In the genomic region with DNA sequence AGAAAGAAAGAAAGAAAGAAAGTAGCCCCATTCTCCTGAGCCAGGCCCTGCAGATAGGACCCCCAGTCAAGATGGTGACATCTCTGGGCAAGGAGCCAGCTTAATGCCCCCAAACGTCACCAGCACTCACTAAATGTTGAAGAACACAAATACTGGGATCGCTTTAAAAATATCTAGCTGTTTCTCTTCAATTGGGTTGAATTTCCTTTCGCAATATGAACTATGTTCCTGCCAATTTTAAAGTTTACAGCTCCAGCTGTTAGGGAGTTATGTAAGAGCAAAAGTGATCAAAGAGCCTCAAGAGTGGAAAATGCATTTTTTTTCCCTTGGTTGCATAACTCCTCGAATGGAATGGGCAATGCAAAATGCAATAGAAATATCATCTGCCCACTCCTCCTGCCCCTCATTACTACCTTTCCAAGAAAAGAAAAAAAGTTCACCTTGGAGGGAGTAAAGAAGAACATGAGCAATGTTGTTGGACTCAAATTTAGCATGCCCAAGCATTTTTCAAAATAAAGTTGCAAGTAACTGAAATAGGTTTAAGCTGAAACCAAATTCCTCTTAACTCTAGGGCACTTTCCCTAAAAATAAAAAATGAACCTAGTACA, we compare ENCODE assay signal across 12 cellular contexts.
A peak's percentile ranks its signal among the peaks of the same experiment; 100 is the strongest.
DNase-seq lines count a peak whose midpoint lies in the region; ATAC-seq, FAIRE-seq and TF ChIP-seq lines count a peak whose summit lies in the region.
"Had no signal": no experiment of that assay in that cellular context is flagged by ENCODE, and none has a peak within 500 bp of the region (broad histone marks: within the 10 kb centered on the region; RNA-seq: fewer than 3 reads in every experiment).

No MANE protein-coding gene starts in this region.

- no peak overlapping the region for H3K27ac Mint-ChIP-seq in nephron progenitor cell
- H3K27ac Mint-ChIP-seq: CD4-positive, alpha-beta memory T cell; stimulated activated memory B cell treated with anti-CD40 and anti-IgM and Interleukin-4, amounts not matched to agents 10 μg/mL and 1 μg/mL and 100 μg/mL, for 72 hours had no signal

- no peak overlapping the region for H3K9ac ChIP-seq in skeletal muscle satellite cell (ENCODE audit: low read depth, low read length)

- H3K27me3 ChIP-seq in ascending aorta (no peaks in the 10 kb centered on the region), skeletal muscle satellite cell (ENCODE audit: control insufficient read depth, insufficient read depth, low read length) (no peaks in the 10 kb centered on the region)

- H3K36me3 ChIP-seq in ascending aorta: no peaks in the 10 kb centered on the region
- H3K36me3 ChIP-seq in skeletal muscle satellite cell (ENCODE audit: insufficient read depth, low read length): no peaks in the 10 kb centered on the region

- H3K4me3 Mint-ChIP-seq in nephron progenitor cell: no peak overlapping the region
- H3K4me3 Mint-ChIP-seq: CD4-positive, alpha-beta memory T cell; stimulated activated memory B cell treated with anti-CD40 and anti-IgM and Interleukin-4, amounts not matched to agents 10 μg/mL and 1 μg/mL and 100 μg/mL, for 72 hours had no signal

- H3K4me1 ChIP-seq in ascending aorta (peaks cover 0 to 7% of the 10 kb centered on the region in 2 donors), skeletal muscle satellite cell (ENCODE audit: control insufficient read depth, insufficient read depth, low read length) (peaks cover 4% of the 10 kb centered on the region)

- DNase-seq in EL (peak; percentile 6), ascending aorta (ENCODE audit: low spot score in 2 of 2) (no peak), left ventricle myocardium superior (no peak), GM19239 (ENCODE audit: insufficient read length, low spot score) (no peak), SW 1271 (lab: John Stamatoyannopoulos, UW) (no peak), nephron progenitor cell (no peak)
- DNase-seq: activated naive CD4-positive, alpha-beta T cell treated with anti-CD3 and anti-CD28 coated beads, Interleukin-2, amount 50 U/mL, for 16 hours; CD4-positive, alpha-beta memory T cell had no signal

- peaks cover 6% of the 10 kb centered on the region for H3K9me3 Mint-ChIP-seq in nephron progenitor cell
- H3K9me3 Mint-ChIP-seq: CD4-positive, alpha-beta memory T cell; stimulated activated memory B cell treated with anti-CD40 and anti-IgM and Interleukin-4, amounts not matched to agents 10 μg/mL and 1 μg/mL and 100 μg/mL, for 72 hours had no signal

- H3K4me1 Mint-ChIP-seq in nephron progenitor cell: peaks cover 4% of the 10 kb centered on the region
- H3K4me1 Mint-ChIP-seq: CD4-positive, alpha-beta memory T cell had no signal

- TF ChIP-seq CTCF in ascending aorta (IDR thresholded peaks at IDR 0.05) (no peak), nephron progenitor cell (IDR thresholded peaks at IDR 0.05) (no peak)

- H3K4me3 ChIP-seq in ascending aorta: no peak overlapping the region
- no peak overlapping the region for H3K4me3 ChIP-seq in skeletal muscle satellite cell (ENCODE audit: low read length)

- no peak for FAIRE-seq in GM19239 (lab: Jason Lieb, UNC)
- FAIRE-seq: endothelial cell of umbilical vein had no signal

- H3K4me2 ChIP-seq in skeletal muscle satellite cell (ENCODE audit: low read length): peak overlapping the region; percentile 50

- ATAC-seq in left ventricle myocardium superior: peak; percentile 86
- ATAC-seq in HG02840 (IDR thresholded peaks at IDR 0.05; ENCODE audit: low FRiP score, unreplicated experiment): no peak
- ATAC-seq: stimulated activated memory B cell treated with anti-CD40 and anti-IgM and Interleukin-4, amounts not matched to agents 10 μg/mL and 1 μg/mL and 100 μg/mL, for 72 hours had no signal

- no peaks in the 10 kb centered on the region for H3K36me3 Mint-ChIP-seq in nephron progenitor cell (ENCODE audit: low read depth)
- H3K36me3 Mint-ChIP-seq: CD4-positive, alpha-beta memory T cell; stimulated activated memory B cell treated with anti-CD40 and anti-IgM and Interleukin-4, amounts not matched to agents 10 μg/mL and 1 μg/mL and 100 μg/mL, for 72 hours had no signal

- H3K9me3 ChIP-seq in ascending aorta (no peaks in the 10 kb centered on the region), skeletal muscle satellite cell (replicated peaks; ENCODE audit: low read length) (no peaks in the 10 kb centered on the region)

- intact Hi-C loops in ascending aorta (cut with DNase I): no loop called here
- intact Hi-C loops in left ventricle myocardium superior (cut with micrococcal nuclease): no loop called here

- H3K27ac ChIP-seq in ascending aorta: peak overlapping the region; percentile 41 to 63

- peaks cover 3% of the 10 kb centered on the region for H3K27me3 Mint-ChIP-seq in nephron progenitor cell (ENCODE audit: low read depth, poor library complexity)
- H3K27me3 Mint-ChIP-seq: CD4-positive, alpha-beta memory T cell; stimulated activated memory B cell treated with anti-CD40 and anti-IgM and Interleukin-4, amounts not matched to agents 10 μg/mL and 1 μg/mL and 100 μg/mL, for 72 hours had no signal
